In the genomic region with DNA sequence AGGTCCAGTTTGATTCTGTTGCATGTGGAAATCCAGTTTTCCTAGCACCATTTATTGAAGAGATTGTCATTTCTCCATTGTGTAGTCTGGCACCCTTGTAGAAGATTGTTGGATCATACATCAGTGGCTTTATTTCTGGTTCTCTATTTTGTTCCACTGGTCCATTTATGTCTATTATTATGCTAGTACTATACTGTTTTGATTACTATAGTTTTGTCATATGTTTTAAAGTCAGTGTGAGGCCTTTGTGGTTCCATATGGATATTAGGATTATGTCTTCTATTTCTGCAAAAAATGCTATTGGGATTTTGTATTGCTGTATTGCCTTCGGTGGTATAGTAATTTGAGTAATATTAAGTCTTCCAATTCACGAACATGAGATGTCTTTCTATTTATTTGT, we compare ENCODE assay signal across 38 cellular contexts. TPM values are rescaled to one million over a fixed set of nuclear protein-coding genes. Genes with fewer than 3 reads are reported as not detected.
"Had no signal": no experiment of that assay in that cellular context is flagged by ENCODE, and none has a peak within 500 bp of the region (broad histone marks: within the 10 kb centered on the region; RNA-seq: fewer than 3 reads in every experiment).

No MANE protein-coding gene starts in this region.

- H3K27ac Mint-ChIP-seq: activated B cell treated with CpG ODN at 0.5 μM for 24 hours; activated CD4-positive, alpha-beta memory T cell treated with anti-CD3 and anti-CD28 coated beads for 36 hours; activated CD4-positive, alpha-beta T cell treated with anti-CD3 and anti-CD28 coated beads, Interleukin-2, amount 10 ng/mL, durations not matched to agents 24 days and 14 days; activated CD8-positive, alpha-beta T cell treated with anti-CD3 and anti-CD28 coated beads for 36 hours; activated naive CD4-positive, alpha-beta T cell treated with anti-CD3 and anti-CD28 coated beads for 36 hours; activated naive CD4-positive, alpha-beta T cell treated with anti-CD3 and anti-CD28 coated beads, Interleukin-2, amount 50 U/mL, for 72 hours; activated naive CD8-positive, alpha-beta T cell treated with anti-CD3 and anti-CD28 coated beads for 36 hours; activated T-cell treated with anti-CD3 and anti-CD28 coated beads, Interleukin-2, amount 50 U/mL, for 72 hours; activated T-helper 1 cell treated with anti-CD3 and anti-CD28 coated beads, Interleukin-12 subunit alpha, Interleukin-12 subunit beta, Interleukin-2, Interleukin-4 antibody, amounts not matched to agents 30 ng/mL and 10 ng/mL and 1 ng/mL, durations not matched to agents 14 hours and 24 hours and 36 hours; activated T-helper 17 cell treated with anti-CD3 and anti-CD28 coated beads, Interleukin-2, amount 50 U/mL, for 72 hours; T-helper 1 cell treated with Interleukin-12 subunit alpha and Interleukin-12 subunit beta and Interleukin-4 antibody, amounts not matched to agents 30 μg/mL and 1 μg/mL, for 36 hours; T-helper 2 cell treated with Interferon-gamma antibody and Interleukin-4, amounts not matched to agents 5 μg/mL and 100 μg/mL, for 36 hours had no signal

- DNase-seq: activated B cell treated with CpG ODN at 0.5 μM for 24 hours; activated CD4-positive, alpha-beta memory T cell treated with anti-CD3 and anti-CD28 coated beads for 36 hours; activated CD4-positive, alpha-beta T cell treated with anti-CD3 and anti-CD28 coated beads for 4 hours; activated CD4-positive, alpha-beta T cell treated with anti-CD3 and anti-CD28 coated beads, Interleukin-2, amount 10 ng/mL, durations not matched to agents 24 days and 14 days; activated CD4-positive, alpha-beta T cell treated with anti-CD3 and anti-CD28 coated beads, Interleukin-2, amount 50 U/mL, for 1 hour; activated CD4-positive, alpha-beta T cell treated with anti-CD3 and anti-CD28 coated beads, Interleukin-2, amount 50 U/mL, for 4 hours; activated CD4-positive, CD25-positive, alpha-beta regulatory T cell treated with anti-CD3 and anti-CD28 coated beads, Interleukin-2, amount 50 U/mL, for 72 hours; activated CD8-positive, alpha-beta memory T cell treated with anti-CD3 and anti-CD28 coated beads, Interleukin-2, amount 50 U/mL, for 4 hours; activated CD8-positive, alpha-beta T cell treated with anti-CD3 and anti-CD28 coated beads for 36 hours; activated effector memory CD4-positive, alpha-beta T cell treated with anti-CD3 and anti-CD28 coated beads, Interleukin-2, amount 50 U/mL, for 16 hours; activated gamma-delta T cell treated with Interleukin-2 at 50 U/mL for 16 hours; activated naive CD4-positive, alpha-beta T cell; activated naive CD4-positive, alpha-beta T cell treated with anti-CD3 and anti-CD28 coated beads for 36 hours; activated naive CD4-positive, alpha-beta T cell treated with anti-CD3 and anti-CD28 coated beads, Interleukin-2, amount 50 U/mL, for 16 hours; activated naive CD8-positive, alpha-beta T cell treated with anti-CD3 and anti-CD28 coated beads for 36 hours; activated T-cell treated with anti-CD3 and anti-CD28 coated beads for 4 hours; activated T-cell treated with anti-CD3 and anti-CD28 coated beads, Interleukin-2, amount 50 U/mL, for 1 hour; activated T-cell treated with anti-CD3 and anti-CD28 coated beads, Interleukin-2, amount 50 U/mL, for 4 hours; activated T-cell treated with anti-CD3 and anti-CD28 coated beads, Interleukin-2, amount 50 U/mL, for 72 hours; adrenal gland; amniotic stem cell; aorta; body of pancreas; brain microvascular endothelial cell; central memory CD4-positive, alpha-beta T cell; T-helper 1 cell; T-helper 2 cell; T-helper 9 cell had no signal

- ATAC-seq: activated CD8-positive, alpha-beta T cell treated with anti-CD3 and anti-CD28 coated beads for 36 hours; activated naive CD4-positive, alpha-beta T cell treated with anti-CD3 and anti-CD28 coated beads, Interleukin-2, amount 50 U/mL, for 72 hours; activated T-cell treated with anti-CD3 and anti-CD28 coated beads, Interleukin-2, amount 50 U/mL, for 4 hours; activated T-cell treated with anti-CD3 and anti-CD28 coated beads, Interleukin-2, amount 50 U/mL, for 72 hours; activated T-helper 17 cell treated with anti-CD3 and anti-CD28 coated beads, Interleukin-2, amount 50 U/mL, for 72 hours; body of pancreas had no signal

- H3K4me3 ChIP-seq: adrenal gland, body of pancreas, breast epithelium had no signal

- H3K27ac ChIP-seq: adrenal gland, body of pancreas, brain microvascular endothelial cell, breast epithelium, VCaP had no signal

- H3K27me3 ChIP-seq: adrenal gland, body of pancreas, brain microvascular endothelial cell, breast epithelium had no signal

- H3K4me3 Mint-ChIP-seq: activated B cell treated with CpG ODN at 0.5 μM for 24 hours; activated CD4-positive, alpha-beta memory T cell treated with anti-CD3 and anti-CD28 coated beads for 36 hours; activated CD4-positive, alpha-beta T cell treated with anti-CD3 and anti-CD28 coated beads, Interleukin-2, amount 10 ng/mL, durations not matched to agents 24 days and 14 days; activated CD8-positive, alpha-beta T cell treated with anti-CD3 and anti-CD28 coated beads for 36 hours; activated naive CD4-positive, alpha-beta T cell treated with anti-CD3 and anti-CD28 coated beads for 36 hours; activated naive CD8-positive, alpha-beta T cell treated with anti-CD3 and anti-CD28 coated beads for 36 hours; activated T-cell treated with anti-CD3 and anti-CD28 coated beads, Interleukin-2, amount 50 U/mL, for 4 hours; activated T-cell treated with anti-CD3 and anti-CD28 coated beads, Interleukin-2, amount 50 U/mL, for 72 hours; activated T-helper 1 cell treated with anti-CD3 and anti-CD28 coated beads, Interleukin-12 subunit alpha, Interleukin-12 subunit beta, Interleukin-2, Interleukin-4 antibody, amounts not matched to agents 30 ng/mL and 10 ng/mL and 1 ng/mL, durations not matched to agents 14 hours and 24 hours and 36 hours; activated T-helper 17 cell treated with anti-CD3 and anti-CD28 coated beads, Interleukin-2, amount 50 U/mL, for 72 hours; T-helper 1 cell treated with Interleukin-12 subunit alpha and Interleukin-12 subunit beta and Interleukin-4 antibody, amounts not matched to agents 30 μg/mL and 1 μg/mL, for 36 hours; T-helper 2 cell treated with Interferon-gamma antibody and Interleukin-4, amounts not matched to agents 5 μg/mL and 100 μg/mL, for 36 hours had no signal

- H3K27me3 Mint-ChIP-seq: activated B cell treated with CpG ODN at 0.5 μM for 24 hours; activated CD4-positive, alpha-beta memory T cell treated with anti-CD3 and anti-CD28 coated beads for 36 hours; activated CD4-positive, alpha-beta T cell treated with anti-CD3 and anti-CD28 coated beads, Interleukin-2, amount 10 ng/mL, durations not matched to agents 24 days and 14 days; activated CD8-positive, alpha-beta T cell treated with anti-CD3 and anti-CD28 coated beads for 36 hours; activated naive CD8-positive, alpha-beta T cell treated with anti-CD3 and anti-CD28 coated beads for 36 hours; activated T-helper 17 cell treated with anti-CD3 and anti-CD28 coated beads, Interleukin-2, amount 50 U/mL, for 72 hours had no signal

- H3K4me1 ChIP-seq: body of pancreas, breast epithelium had no signal

- FAIRE-seq: astrocyte, TTC549 had no signal

RNA-seq across cellular contexts. Expression of gene MSRB3, which starts 57.7 kb away (rescaled TPM):
- total RNA-seq: activated B cell treated with CpG ODN at 0.5 μM for 24 hours; activated CD4-positive, alpha-beta memory T cell treated with anti-CD3 and anti-CD28 coated beads for 36 hours; activated CD4-positive, alpha-beta T cell treated with anti-CD3 and anti-CD28 coated beads, Interleukin-2, amount 10 ng/mL, durations not matched to agents 24 days and 14 days; activated CD8-positive, alpha-beta memory T cell treated with anti-CD3 and anti-CD28 coated beads for 36 hours; activated CD8-positive, alpha-beta T cell treated with anti-CD3 and anti-CD28 coated beads for 36 hours; activated naive CD4-positive, alpha-beta T cell treated with anti-CD3 and anti-CD28 coated beads for 36 hours; activated naive CD8-positive, alpha-beta T cell treated with anti-CD3 and anti-CD28 coated beads for 36 hours; activated T-helper 1 cell treated with anti-CD3 and anti-CD28 coated beads, Interleukin-12 subunit alpha, Interleukin-12 subunit beta, Interleukin-2, Interleukin-4 antibody, amounts not matched to agents 30 ng/mL and 10 ng/mL and 1 ng/mL, durations not matched to agents 14 hours and 24 hours and 36 hours; activated T-helper 17 cell treated with anti-CD3 and anti-CD28 coated beads, Interleukin-2, amount 50 U/mL, for 72 hours had no signal
